In the genomic region with DNA sequence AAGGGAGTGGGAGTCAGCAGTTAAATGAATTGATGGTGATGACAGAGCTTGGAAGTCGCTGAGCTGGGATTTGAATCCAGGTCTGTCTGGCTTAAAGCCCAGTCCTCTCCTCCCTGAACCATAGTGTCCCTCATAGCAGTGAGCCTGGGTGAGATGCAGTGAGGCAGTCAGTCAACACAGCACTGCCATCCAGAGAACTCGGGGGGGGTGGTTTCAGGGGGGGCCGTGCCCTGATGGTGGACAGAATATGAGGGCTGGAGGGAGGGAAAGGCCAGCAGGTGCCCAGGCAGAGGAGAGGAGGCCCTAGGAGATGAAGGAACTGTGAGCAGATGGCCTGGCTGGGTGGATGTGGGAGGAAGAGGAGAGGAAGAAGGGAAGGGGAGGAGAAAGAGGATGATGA, we compare ENCODE assay signal across 18 cellular contexts.
DNase-seq lines count a peak whose midpoint lies in the region; ATAC-seq and TF ChIP-seq lines count a peak whose summit lies in the region.
"Had no signal": no experiment of that assay in that cellular context is flagged by ENCODE, and none has a peak within 500 bp of the region (broad histone marks: within the 10 kb centered on the region; RNA-seq: fewer than 3 reads in every experiment).

No MANE protein-coding gene starts in this region.

- ATAC-seq in IMR-90 (ENCODE audit: low read depth) (no peak), aorta (ENCODE audit: low FRiP score) (no peak), HG03196 (IDR thresholded peaks at IDR 0.05; ENCODE audit: unreplicated experiment) (no peak)
- ATAC-seq: GM23338, HCT116 had no signal

- no peak overlapping the region for H3K4ac ChIP-seq in IMR-90 (ENCODE audit: low read depth, low read length)
- no peak overlapping the region for H3K4ac ChIP-seq in mesenchymal stem cell (ENCODE audit: low read depth in 1 of 2, low read length in 2 of 2)

- H3K36me3 Mint-ChIP-seq in activated T-helper 1 cell treated with anti-CD3 and anti-CD28 coated beads, Interleukin-12 subunit alpha, Interleukin-12 subunit beta, Interleukin-2, Interleukin-4 antibody, amounts not matched to agents 30 ng/mL and 10 ng/mL and 1 ng/mL, durations not matched to agents 14 hours and 24 hours and 36 hours (ENCODE audit: low read depth) = no peaks in the 10 kb centered on the region
- H3K36me3 Mint-ChIP-seq: CD4-positive, alpha-beta memory T cell had no signal

- H3K9me3 ChIP-seq in IMR-90 (ENCODE audit: control insufficient read depth, insufficient read depth, low read length) (no peaks in the 10 kb centered on the region), mesenchymal stem cell (ENCODE audit: control insufficient read depth, low read length) (no peaks in the 10 kb centered on the region), aorta (ENCODE audit: control insufficient read depth, low read length) (no peaks in the 10 kb centered on the region)
- H3K9me3 ChIP-seq: Caco-2, MG63 had no signal

- no peak overlapping the region for H3K4me3 Mint-ChIP-seq in activated T-helper 1 cell treated with anti-CD3 and anti-CD28 coated beads, Interleukin-12 subunit alpha, Interleukin-12 subunit beta, Interleukin-2, Interleukin-4 antibody, amounts not matched to agents 30 ng/mL and 10 ng/mL and 1 ng/mL, durations not matched to agents 14 hours and 24 hours and 36 hours
- H3K4me3 Mint-ChIP-seq: CD4-positive, alpha-beta memory T cell; GM23338 had no signal

- H2AK5ac ChIP-seq in IMR-90 (ENCODE audit: low read depth, low read length) (peak overlapping the region; percentile 36; the same call in 1 of the 2 replicates), mesenchymal stem cell (ENCODE audit: low read length, severe bottlenecking) (peak overlapping the region; percentile 16)

- H3K36me3 ChIP-seq in IMR-90 (ENCODE audit: control insufficient read depth, insufficient read depth, low read length) (no peaks in the 10 kb centered on the region), mesenchymal stem cell (ENCODE audit: control insufficient read depth in 1 of 2, insufficient read depth in 2 of 2, low read depth in 1 of 2, low read length in 2 of 2) (no peaks in the 10 kb centered on the region), aorta (ENCODE audit: control insufficient read depth in 1 of 2, insufficient read depth in 2 of 2, low read length in 1 of 2) (no peaks in the 10 kb centered on the region)
- H3K36me3 ChIP-seq: MG63 had no signal

- H2BK12ac ChIP-seq in mesenchymal stem cell (ENCODE audit: low read length in 2 of 2) = no peak overlapping the region

- no peaks in the 10 kb centered on the region for H3K9me3 Mint-ChIP-seq in activated T-helper 1 cell treated with anti-CD3 and anti-CD28 coated beads, Interleukin-12 subunit alpha, Interleukin-12 subunit beta, Interleukin-2, Interleukin-4 antibody, amounts not matched to agents 30 ng/mL and 10 ng/mL and 1 ng/mL, durations not matched to agents 14 hours and 24 hours and 36 hours
- H3K9me3 Mint-ChIP-seq: GM23338 had no signal

- CTCF ChIA-PET in IMR-90 (lab: Yijun Ruan, JAX) = no interaction called here

- TF ChIP-seq RAD21 in IMR-90 (IDR thresholded peaks at IDR 0.05; ENCODE audit: low read length) = no peak

- H4K8ac ChIP-seq in IMR-90 (ENCODE audit: low read depth in 2 of 2, low read length in 2 of 2) (no peak overlapping the region), mesenchymal stem cell (ENCODE audit: low read length) (no peak overlapping the region)

- in situ Hi-C loops in IMR-90 (cut with MboI; ENCODE audit: low sequenced_read_pairs) = no loop called here

- H3K9me1 ChIP-seq in IMR-90 (ENCODE audit: insufficient read depth, low read length) = peaks cover 10% of the 10 kb centered on the region

- TF ChIP-seq CTCF in IMR-90 (conservative IDR thresholded peaks at IDR 0.05; ENCODE audit: low read depth, low read length) = no peak

- H2AK9ac ChIP-seq in IMR-90 (replicated peaks; ENCODE audit: low read depth, low read length, poor library complexity) = no peak overlapping the region

- H3K27ac ChIP-seq in IMR-90 (ENCODE audit: insufficient read depth, low read length) (no peak overlapping the region), mesenchymal stem cell (ENCODE audit: low read length, poor library complexity, severe bottlenecking) (no peak overlapping the region), aorta (ENCODE audit: low read depth in 1 of 2, low read length in 2 of 2) (no peak overlapping the region)

- H4K20me1 ChIP-seq in IMR-90 (ENCODE audit: insufficient read depth, low read length) = no peaks in the 10 kb centered on the region

- H2BK15ac ChIP-seq in IMR-90 (ENCODE audit: low read depth, low read length) = no peak overlapping the region
- no peak overlapping the region for H2BK15ac ChIP-seq in mesenchymal stem cell (ENCODE audit: low read depth, poor library complexity, severe bottlenecking)

- H3K4me1 Mint-ChIP-seq in activated T-helper 1 cell treated with anti-CD3 and anti-CD28 coated beads, Interleukin-12 subunit alpha, Interleukin-12 subunit beta, Interleukin-2, Interleukin-4 antibody, amounts not matched to agents 30 ng/mL and 10 ng/mL and 1 ng/mL, durations not matched to agents 14 hours and 24 hours and 36 hours (ENCODE audit: low read depth) = no peaks in the 10 kb centered on the region
- H3K4me1 Mint-ChIP-seq: CD4-positive, alpha-beta memory T cell had no signal

- peak; percentile 4 for DNase-seq in D341Med (ENCODE audit: low spot score)
- DNase-seq in IMR-90 = no peak
- no peak for DNase-seq in mesenchymal stem cell
- DNase-seq in ureter (ENCODE audit: low spot score) = peak; percentile 33
- no peak for DNase-seq in aorta
- no peak for DNase-seq in activated T-helper 1 cell treated with anti-CD3 and anti-CD28 coated beads, Interleukin-12 subunit alpha, Interleukin-12 subunit beta, Interleukin-2, Interleukin-4 antibody, amounts not matched to agents 30 ng/mL and 10 ng/mL and 1 ng/mL, durations not matched to agents 14 hours and 24 hours and 36 hours (ENCODE audit: low spot score)
- DNase-seq: Caco-2; CD4-positive, alpha-beta memory T cell; MG63; NCI-H1417 treated with DMSO at 0.1 percent for 48 hours; NCI-H187; NCI-H446; NCI-H526 treated with DMSO at 0.1 percent for 48 hours; OCI-M1; Right ventricle myocardium superior had no signal

- H3K18ac ChIP-seq in IMR-90 (ENCODE audit: low read depth, low read length) (no peak overlapping the region), mesenchymal stem cell (ENCODE audit: low read depth in 1 of 2, low read length in 2 of 2) (no peak overlapping the region)

- dilution Hi-C loops in IMR-90 (cut with HindIII; ENCODE audit: low sequenced_read_pairs, unreplicated experiment) = no loop called here

- no peak overlapping the region for H3K27ac Mint-ChIP-seq in activated T-helper 1 cell treated with anti-CD3 and anti-CD28 coated beads, Interleukin-12 subunit alpha, Interleukin-12 subunit beta, Interleukin-2, Interleukin-4 antibody, amounts not matched to agents 30 ng/mL and 10 ng/mL and 1 ng/mL, durations not matched to agents 14 hours and 24 hours and 36 hours
- H3K27ac Mint-ChIP-seq: CD4-positive, alpha-beta memory T cell; GM23338 had no signal

- H3K14ac ChIP-seq in IMR-90 (replicated peaks; ENCODE audit: low read depth, low read length) (no peak overlapping the region), mesenchymal stem cell (ENCODE audit: low read length in 2 of 2) (no peak overlapping the region)

- BruUV-seq in IMR-90 (replicated peaks; lab: Mats Ljungman, UMichigan) = no TSS peak

- H3K4me3 ChIP-seq in IMR-90 (ENCODE audit: insufficient read depth, low read depth, low read length) (no peak overlapping the region), mesenchymal stem cell (ENCODE audit: insufficient read depth in 1 of 2, low read depth in 1 of 2, low read length in 2 of 2) (no peak overlapping the region), aorta (ENCODE audit: low read length in 2 of 2) (no peak overlapping the region)
- H3K4me3 ChIP-seq: GM23338, MG63 had no signal

- no peak overlapping the region for H4K5ac ChIP-seq in IMR-90 (ENCODE audit: low read depth, low read length)

- intact Hi-C loops in IMR-90 (cut with micrococcal nuclease) (no loop called here), aorta (cut with DNase I) (no loop called here)
- intact Hi-C loops in activated T-helper 1 cell treated with anti-CD3 and anti-CD28 coated beads, Interleukin-12 subunit alpha, Interleukin-12 subunit beta, Interleukin-2, Interleukin-4 antibody, amounts not matched to agents 30 ng/mL and 10 ng/mL and 1 ng/mL, durations not matched to agents 14 hours and 24 hours and 36 hours (cut with micrococcal nuclease) = no loop called here

- H4K91ac ChIP-seq in IMR-90 (ENCODE audit: insufficient read depth, low read depth, low read length) (no peak overlapping the region), mesenchymal stem cell (ENCODE audit: low read length) (no peak overlapping the region)

- no peak overlapping the region for H3K56ac ChIP-seq in IMR-90 (ENCODE audit: extremely low read depth, insufficient read depth, low read length)

- peaks cover 10% of the 10 kb centered on the region for H3K27me3 Mint-ChIP-seq in activated T-helper 1 cell treated with anti-CD3 and anti-CD28 coated beads, Interleukin-12 subunit alpha, Interleukin-12 subunit beta, Interleukin-2, Interleukin-4 antibody, amounts not matched to agents 30 ng/mL and 10 ng/mL and 1 ng/mL, durations not matched to agents 14 hours and 24 hours and 36 hours (ENCODE audit: insufficient read depth)

- no peaks in the 10 kb centered on the region; the same call in none of the 2 replicates for H3K27me3 ChIP-seq in IMR-90 (ENCODE audit: control insufficient read depth, insufficient read depth, low read length)
- H3K27me3 ChIP-seq in mesenchymal stem cell (ENCODE audit: control insufficient read depth in 1 of 2, insufficient read depth in 1 of 2, low read length in 2 of 2) = peaks cover 0 to 20% of the 10 kb centered on the region in 2 experiments
- H3K27me3 ChIP-seq in aorta (ENCODE audit: control insufficient read depth in 1 of 2, insufficient read depth in 2 of 2, low read length in 1 of 2) = no peaks in the 10 kb centered on the region
- H3K27me3 ChIP-seq: MG63 had no signal

- H3K4me2 ChIP-seq in IMR-90 (ENCODE audit: low read depth, low read length) (no peak overlapping the region), mesenchymal stem cell (ENCODE audit: low read length, poor library complexity, severe bottlenecking) (no peak overlapping the region)
- H3K4me2 ChIP-seq: GM23338 had no signal

- H3K23ac ChIP-seq in IMR-90 (ENCODE audit: low read depth, low read length) = no peak overlapping the region
- H3K23ac ChIP-seq in mesenchymal stem cell (ENCODE audit: low read length in 2 of 2) = no peak overlapping the region

- H3K4me1 ChIP-seq in IMR-90 (ENCODE audit: control insufficient read depth, insufficient read depth, low read length) (peaks cover 2% of the 10 kb centered on the region; the same call in 1 of the 2 replicates), mesenchymal stem cell (ENCODE audit: control insufficient read depth, insufficient read depth, low read depth, low read length) (peaks cover 13% of the 10 kb centered on the region), aorta (ENCODE audit: control insufficient read depth in 1 of 2, insufficient read depth in 2 of 2, low read length in 2 of 2) (no peaks in the 10 kb centered on the region)
- H3K4me1 ChIP-seq: Caco-2 had no signal

- H3K79me1 ChIP-seq in IMR-90 (ENCODE audit: low read depth in 1 of 2, low read length in 2 of 2) (no peaks in the 10 kb centered on the region), mesenchymal stem cell (replicated peaks; ENCODE audit: low read length, poor library complexity, severe bottlenecking) (no peaks in the 10 kb centered on the region)

- H2BK20ac ChIP-seq in IMR-90 (ENCODE audit: low read depth, low read length) = no peak overlapping the region

- POLR2A ChIA-PET in IMR-90 (lab: Charles Lee; ENCODE audit: unreplicated experiment) = no interaction called here

- no peak overlapping the region for H2BK120ac ChIP-seq in IMR-90 (ENCODE audit: low read depth, low read length)
- no peak overlapping the region for H2BK120ac ChIP-seq in mesenchymal stem cell (ENCODE audit: low read depth, low read length)

- H2AFZ ChIP-seq in IMR-90 (replicated peaks; ENCODE audit: low read length, poor library complexity) = no peak overlapping the region
- no peak overlapping the region for H2AFZ ChIP-seq in mesenchymal stem cell (ENCODE audit: low read depth, low read length)
- H2AFZ ChIP-seq: GM23338 had no signal

- H3K9ac ChIP-seq in IMR-90 (ENCODE audit: low read depth, low read length) (no peak overlapping the region), mesenchymal stem cell (ENCODE audit: low read length) (no peak overlapping the region)

- no peak for TF ChIP-seq POLR2A in IMR-90 (IDR thresholded peaks at IDR 0.05; ENCODE audit: low read depth, low read length)

- H2BK5ac ChIP-seq in IMR-90 (ENCODE audit: low read depth, low read length, poor library complexity, severe bottlenecking) (no peak overlapping the region), mesenchymal stem cell (ENCODE audit: low read depth, low read length, poor library complexity, severe bottlenecking) (no peak overlapping the region)

- WGBS in IMR-90 (ENCODE audit: extremely low coverage in 2 of 2, insufficient read length in 1 of 2), 2 experiments = 67% methylated on average over 1 of the region's 3 CpGs; no CpG with 5 or more reads in 1 of the 2 experiments
- 68% methylated on average over 2 of the region's 3 CpGs for WGBS in mesenchymal stem cell
- WGBS in aorta, 2 donors = 37 to 41% methylated on average over 3 of the region's 3 CpGs

Comparison
In these comparisons a context has a peak if more than half of its experiments do, and no peak if none do; other contexts are left out.
1. DNase-seq: peak in D341Med (single experiment) and ureter (single experiment); none in IMR-90 (single experiment), mesenchymal stem cell (single experiment), aorta (0 of 2) and activated T-helper 1 cell treated with anti-CD3 and anti-CD28 coated beads, Interleukin-12 subunit alpha, Interleukin-12 subunit beta, Interleukin-2, Interleukin-4 antibody, amounts not matched to agents 30 ng/mL and 10 ng/mL and 1 ng/mL, durations not matched to agents 14 hours and 24 hours and 36 hours (single experiment).